9 cellular contexts compared by ENCODE assay signal in the genomic region with DNA sequence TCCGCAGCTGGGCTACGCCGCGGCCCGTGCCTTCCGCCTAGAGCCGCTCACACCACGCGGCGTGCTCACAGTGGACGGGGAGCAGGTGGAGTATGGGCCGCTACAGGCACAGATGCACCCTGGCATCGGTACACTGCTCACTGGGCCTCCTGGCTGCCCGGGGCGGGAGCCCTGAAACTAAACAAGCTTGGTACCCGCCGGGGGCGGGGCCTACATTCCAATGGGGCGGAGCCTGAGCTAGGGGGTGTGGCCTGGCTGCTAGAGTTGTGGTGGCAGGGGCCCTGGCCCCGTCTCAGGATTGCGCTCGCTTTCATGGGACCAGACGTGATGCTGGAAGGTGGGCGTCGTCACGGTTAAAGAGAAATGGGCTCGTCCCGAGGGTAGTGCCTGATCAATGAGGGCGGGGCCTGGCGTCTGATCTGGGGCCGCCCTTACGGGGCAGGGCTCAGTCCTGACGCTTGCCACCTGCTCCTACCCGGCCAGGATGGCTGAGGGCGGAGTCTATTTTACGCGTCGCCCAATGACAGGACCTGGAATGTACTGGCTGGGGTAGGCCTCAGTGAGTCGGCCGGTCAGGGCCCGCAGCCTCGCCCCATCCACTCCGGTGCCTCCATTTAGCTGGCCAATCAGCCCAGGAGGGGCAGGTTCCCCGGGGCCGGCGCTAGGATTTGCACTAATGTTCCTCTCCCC. TPM values are rescaled to one million over a fixed set of nuclear protein-coding genes. Genes with fewer than 3 reads are reported as not detected.
DNase-seq lines count a peak whose midpoint lies in the region; ATAC-seq and TF ChIP-seq lines count a peak whose summit lies in the region.
"Had no signal": no experiment of that assay in that cellular context is flagged by ENCODE, and none has a peak within 500 bp of the region (broad histone marks: within the 10 kb centered on the region; RNA-seq: fewer than 3 reads in every experiment).

No MANE protein-coding gene starts in this region.

- H2AK5ac ChIP-seq in trophoblast cell (ENCODE audit: low read length), result no peak overlapping the region

- no peak overlapping the region for H3K14ac ChIP-seq in trophoblast cell (ENCODE audit: low read length)

- peak overlapping the region; percentile 63 for H3K4me2 ChIP-seq in trophoblast cell (ENCODE audit: low read length)

- peaks cover 0 to 30% (median 0%) of the 10 kb centered on the region in 3 donors for H3K36me3 ChIP-seq in Peyer's patch
- peaks cover 2 to 3% of the 10 kb centered on the region in 2 experiments for H3K36me3 ChIP-seq in trophoblast cell (ENCODE audit: control insufficient read depth in 1 of 2, insufficient read depth in 2 of 2, low read length in 2 of 2)

- H3K9ac ChIP-seq in trophoblast cell (ENCODE audit: low read length), result no peak overlapping the region

- no peaks in the 10 kb centered on the region for H3K27me3 ChIP-seq in Peyer's patch
- no peaks in the 10 kb centered on the region for H3K27me3 ChIP-seq in trophoblast cell (ENCODE audit: insufficient read depth, low read length)

- H2BK5ac ChIP-seq in trophoblast cell (ENCODE audit: low read depth, low read length, poor library complexity), result no peak overlapping the region

- no peak overlapping the region for H2BK12ac ChIP-seq in trophoblast cell (ENCODE audit: low read length)

- DNase-seq in DMS53 treated with DMSO at 0.1 percent for 48 hours (lab: John Stamatoyannopoulos, UW; ENCODE audit: unreplicated experiment) (peak; percentile 92), Peyer's patch (peak in 2 of 3 donors; percentile 93 to 94), fibroblast of villous mesenchyme (ENCODE audit: low read depth) (peak; percentile 58), trophoblast cell (peak; percentile 80 to 87)
- DNase-seq: occipital lobe had no signal

- TF ChIP-seq CTCF in Peyer's patch (IDR thresholded peaks at IDR 0.05), result no peak
- no peak for TF ChIP-seq CTCF in fibroblast of villous mesenchyme (IDR thresholded peaks at IDR 0.05; ENCODE audit: insufficient read depth, low read depth, low read length)

- H3K4ac ChIP-seq in trophoblast cell (ENCODE audit: low read depth, low read length), result no peak overlapping the region

- no peaks in the 10 kb centered on the region for H3K79me2 ChIP-seq in trophoblast cell (ENCODE audit: control insufficient read depth, insufficient read depth, low read length, poor library complexity)

- TF ChIP-seq POLR2A in Peyer's patch (IDR thresholded peaks at IDR 0.05), result peak; percentile 38 to 79

- H3K27ac ChIP-seq in Peyer's patch (peak overlapping the region; percentile 55 to 91 (median 76)), trophoblast cell (ENCODE audit: low read depth, low read length) (no peak overlapping the region)

- no peak overlapping the region for H3K23ac ChIP-seq in trophoblast cell (ENCODE audit: low read length)

- H2BK120ac ChIP-seq in trophoblast cell (ENCODE audit: insufficient read depth, low read length, poor library complexity), result no peak overlapping the region

- ATAC-seq in GM21619 (IDR thresholded peaks at IDR 0.05; ENCODE audit: unreplicated experiment) (no peak), GM21576 (IDR thresholded peaks at IDR 0.05; ENCODE audit: unreplicated experiment) (no peak), GM18907 (IDR thresholded peaks at IDR 0.05; ENCODE audit: unreplicated experiment) (no peak)
- ATAC-seq in activated CD4-positive, CD25-positive, alpha-beta regulatory T cell treated with anti-CD3 and anti-CD28 coated beads, Interleukin-2, amount 50 U/mL, for 24 hours, result no peak

- H3K9me3 ChIP-seq in Peyer's patch, result no peaks in the 10 kb centered on the region
- peaks cover 3% of the 10 kb centered on the region for H3K9me3 ChIP-seq in trophoblast cell (ENCODE audit: insufficient read depth, low read depth, low read length)

- H2AFZ ChIP-seq in trophoblast cell (ENCODE audit: insufficient read depth, low read length, poor library complexity), result peak overlapping the region; percentile 8

- H3K4me1 ChIP-seq in Peyer's patch, result peaks cover 3 to 84% (median 15%) of the 10 kb centered on the region in 4 donors
- H3K4me1 ChIP-seq in trophoblast cell (ENCODE audit: control insufficient read depth in 1 of 2, insufficient read depth in 2 of 2, low read length in 2 of 2), result peaks cover 16 to 34% of the 10 kb centered on the region in 2 experiments

- H3K4me3 ChIP-seq in Peyer's patch (peak overlapping the region in 2 of 4 donors; percentile 15 to 23), fibroblast of villous mesenchyme (ENCODE audit: low read depth, low read length) (no peak overlapping the region), trophoblast cell (ENCODE audit: low read depth, low read length) (no peak overlapping the region)

- no peak overlapping the region for H4K12ac ChIP-seq in trophoblast cell (ENCODE audit: low read depth, low read length)

- H4K8ac ChIP-seq in trophoblast cell (ENCODE audit: low read depth, low read length), result no peak overlapping the region

- no peak overlapping the region for H4K91ac ChIP-seq in trophoblast cell (ENCODE audit: low read depth, low read length)

- H3K18ac ChIP-seq in trophoblast cell (ENCODE audit: low read length), result no peak overlapping the region

- no CpG with 5 or more reads among the region's 46 CpGs for WGBS in trophoblast cell (ENCODE audit: extremely low coverage, insufficient coverage, insufficient read length)

- H3K79me1 ChIP-seq in trophoblast cell (ENCODE audit: low read length), result peaks cover 4% of the 10 kb centered on the region

RNA-seq across cellular contexts. Expression of a gene that starts 7.4 kb away (rescaled TPM):
- total RNA-seq in Peyer's patch, result 10 to 100 TPM in 3 of 4 donors, 1 to 10 TPM in 1; 9.9 to 51.5 (median 35.8) TPM
- total RNA-seq in fibroblast of villous mesenchyme, result 6.9 and 7.7 TPM in 2 replicates
- polyA plus RNA-seq in trophoblast cell (2013), result 0.90 and 0.94 TPM in 2 replicates

RNA-seq across cellular contexts. Expression of a gene that starts 10.4 kb away (rescaled TPM):
- total RNA-seq in Peyer's patch (100 to 1,000 TPM in 2 of 4 donors, 10 to 100 TPM in 2; 34.7 to 121 (median 96.7) TPM), fibroblast of villous mesenchyme (7.8 and 10.0 TPM in 2 replicates)
- 14.1 and 14.9 TPM in 2 replicates for polyA plus RNA-seq in trophoblast cell (2013)

RNA-seq across cellular contexts. Expression of a gene that starts 10.8 kb away (rescaled TPM):
- total RNA-seq in Peyer's patch (1,000 to 10,000 TPM; 1,077 to 1,595 (median 1,505) TPM), fibroblast of villous mesenchyme (1,548 and 1,575 TPM in 2 replicates)
- 1,727 and 1,729 TPM in 2 replicates for polyA plus RNA-seq in trophoblast cell (2013)

RNA-seq across cellular contexts. Expression of a gene that starts 14.9 kb away (rescaled TPM):
- total RNA-seq in Peyer's patch, result 100 to 1,000 TPM in 3 of 4 donors, 10 to 100 TPM in 1; 58.6 to 203 (median 130) TPM
- 0.32 and 1.3 TPM in 2 replicates for total RNA-seq in fibroblast of villous mesenchyme
- 0.07 TPM in 2 replicates for polyA plus RNA-seq in trophoblast cell (2013)

RNA-seq across cellular contexts. Expression of a gene that starts 16.2 kb away (rescaled TPM):
- total RNA-seq in Peyer's patch, result 1 to 10 TPM in 3 of 4 donors, under 1 TPM in 1; 0.70 to 8.3 (median 2.1) TPM
- 1.3 TPM in 2 replicates for total RNA-seq in fibroblast of villous mesenchyme
- polyA plus RNA-seq in trophoblast cell (2013), result 7.2 TPM in 2 replicates
